Comparison of ENCODE assay signal across 1 cellular context in the genomic region with DNA sequence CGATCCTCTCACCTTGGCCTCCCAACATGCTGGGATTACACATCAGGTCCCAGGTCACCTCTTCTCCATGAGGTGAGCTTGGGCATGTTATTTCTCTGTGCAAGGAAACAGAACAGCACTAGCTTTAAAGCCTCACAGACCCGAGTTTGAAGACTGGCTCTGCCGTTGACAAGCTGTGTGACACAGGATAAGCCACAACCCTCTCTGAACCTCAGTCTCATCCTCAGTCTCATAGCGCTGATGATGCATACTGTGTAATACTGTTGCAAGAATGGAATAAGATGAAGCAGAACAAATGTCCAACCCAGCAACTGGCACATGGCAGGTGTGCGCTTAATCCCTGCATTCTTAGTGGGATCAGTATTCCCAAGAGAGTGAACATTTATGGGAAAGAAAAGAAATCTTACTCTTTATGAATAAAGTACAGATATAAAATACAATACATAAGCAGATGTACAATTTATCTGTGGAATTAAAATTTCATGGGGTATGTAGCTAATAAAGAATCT.
TF ChIP-seq lines count a peak whose summit lies in the region.

No MANE protein-coding gene starts in this region.

TF ChIP-seq in HepG2, 621 proteins besides CTCF, POLR2A, EP300 and RAD21:
- TF ChIP-seq MYC (CRISPR knock-in tag; IDR thresholded peaks at IDR 0.05; ENCODE audit: borderline replicate concordance) (no peak), ZNF768 (CRISPR knock-in tag; IDR thresholded peaks at IDR 0.05) (peak; percentile 91), SNAI1 (CRISPR knock-in tag; IDR thresholded peaks at IDR 0.05; ENCODE audit: borderline replicate concordance) (no peak), ZMYM3 (CRISPR knock-in tag; IDR thresholded peaks at IDR 0.05) (peak; percentile 66; the same call in 1 of the 2 replicates)
TF ChIP-seq in HepG2: peak in this region for 2.
